17 cellular contexts compared by ENCODE assay signal in genomic region chr7:37577901-37578300, GRCh38.
"Had no signal": no experiment of that assay in that cellular context is flagged by ENCODE, and none has a peak within 500 bp of the region (broad histone marks: within the 10 kb centered on the region; RNA-seq: fewer than 3 reads in every experiment).

No MANE protein-coding gene starts in this region.

- H3K4me3 ChIP-seq: esophagus squamous epithelium, gastroesophageal sphincter, left ventricle myocardium inferior, lower lobe of right lung, tibial artery, upper lobe of right lung, vagina had no signal

- H3K27me3 ChIP-seq: esophagus squamous epithelium, gastroesophageal sphincter, neutrophil, tibial artery, upper lobe of right lung, vagina had no signal

- H3K9me3 ChIP-seq: esophagus squamous epithelium, gastroesophageal sphincter, left ventricle myocardium inferior, lower lobe of right lung, neutrophil, tibial artery, upper lobe of right lung, vagina had no signal

- H3K4me1 ChIP-seq: esophagus squamous epithelium, gastroesophageal sphincter, left ventricle myocardium inferior, lower lobe of right lung, tibial artery, upper lobe of right lung, vagina had no signal

- DNase-seq: dermis blood vessel endothelial cell; esophagus squamous epithelium; foreskin fibroblast; glutamatergic neuron; kidney; left cardiac atrium; left ventricle myocardium inferior; lower lobe of right lung; right cardiac atrium; small intestine; stimulated activated CD4-positive, alpha-beta T cell treated with anti-CD3 and anti-CD28 coated beads, Interleukin-12 subunit alpha, Interleukin-12 subunit beta, amount 100 ng/mL, for 4 hours; stimulated activated naive CD4-positive, alpha-beta T cell treated with Interleukin-2 at 50 U/mL for 16 hours; tibial artery; upper lobe of right lung had no signal

- H3K36me3 ChIP-seq: esophagus squamous epithelium, gastroesophageal sphincter, left ventricle myocardium inferior, lower lobe of right lung, neutrophil, tibial artery, upper lobe of right lung, vagina had no signal

- H3K27ac ChIP-seq: esophagus squamous epithelium, gastroesophageal sphincter, left ventricle myocardium inferior, lower lobe of right lung, neutrophil, tibial artery, upper lobe of right lung, vagina had no signal
